Comparison of ENCODE assay signal across 13 cellular contexts in genomic region chr13:90428522-90429210, GRCh38.
DNase-seq lines count a peak whose midpoint lies in the region; ATAC-seq and TF ChIP-seq lines count a peak whose summit lies in the region.
"Had no signal": no experiment of that assay in that cellular context is flagged by ENCODE, and none has a peak within 500 bp of the region (broad histone marks: within the 10 kb centered on the region; RNA-seq: fewer than 3 reads in every experiment).

No MANE protein-coding gene starts in this region.

- TF ChIP-seq CTCF in glutamatergic neuron (IDR thresholded peaks at IDR 0.05; ENCODE audit: partially characterized antibody, unreplicated experiment), result no peak

- H3K4me3 Mint-ChIP-seq in glutamatergic neuron (ENCODE audit: unreplicated experiment), result no peak overlapping the region
- no peak overlapping the region for H3K4me3 Mint-ChIP-seq in stimulated activated naive B cell treated with anti-CD40 and anti-IgM and Interleukin-4, amounts not matched to agents 10 μg/mL and 1 μg/mL and 100 μg/mL, for 72 hours
- H3K4me3 Mint-ChIP-seq: CD8-positive, alpha-beta memory T cell had no signal

- H3K27ac Mint-ChIP-seq in glutamatergic neuron (ENCODE audit: unreplicated experiment), result no peak overlapping the region
- H3K27ac Mint-ChIP-seq in stimulated activated naive B cell treated with anti-CD40 and anti-IgM and Interleukin-4, amounts not matched to agents 10 μg/mL and 1 μg/mL and 100 μg/mL, for 72 hours, result no peak overlapping the region
- H3K27ac Mint-ChIP-seq: CD8-positive, alpha-beta memory T cell had no signal

- ATAC-seq in stimulated activated naive B cell treated with anti-CD40 and anti-IgM and Interleukin-4, amounts not matched to agents 10 μg/mL and 1 μg/mL and 100 μg/mL, for 72 hours (replicated peaks), result peak; percentile 22 to 23
- ATAC-seq: HCT116, HepG2 had no signal

- peak; percentile 2 for DNase-seq in activated gamma-delta T cell (lab: John Stamatoyannopoulos, UW)
- no peak for DNase-seq in activated gamma-delta T cell treated with Interleukin-2 at 50 U/mL for 16 hours
- DNase-seq in SK-N-DZ (ENCODE audit: low spot score), result peak; percentile 4
- peak; percentile 17 for DNase-seq in glutamatergic neuron
- no peak for DNase-seq in stimulated activated naive B cell treated with anti-CD40 and anti-IgM and Interleukin-4, amounts not matched to agents 10 μg/mL and 1 μg/mL and 100 μg/mL, for 72 hours
- no peak for DNase-seq in activated CD4-positive, alpha-beta T cell treated with anti-CD3 and anti-CD28 coated beads, Interleukin-2, amount 50 U/mL, for 4 hours
- DNase-seq in NCI-H526 treated with DMSO at 0.1 percent for 48 hours (lab: John Stamatoyannopoulos, UW), result no peak
- DNase-seq in activated naive CD4-positive, alpha-beta T cell (lab: John Stamatoyannopoulos, UW), result no peak
- DNase-seq: AML-193; CD8-positive, alpha-beta memory T cell; DMS79 had no signal

- no peaks in the 10 kb centered on the region for H3K36me3 Mint-ChIP-seq in glutamatergic neuron (ENCODE audit: unreplicated experiment)
- H3K36me3 Mint-ChIP-seq in stimulated activated naive B cell treated with anti-CD40 and anti-IgM and Interleukin-4, amounts not matched to agents 10 μg/mL and 1 μg/mL and 100 μg/mL, for 72 hours, result no peaks in the 10 kb centered on the region
- H3K36me3 Mint-ChIP-seq: CD8-positive, alpha-beta memory T cell had no signal

- no peaks in the 10 kb centered on the region for H3K9me3 Mint-ChIP-seq in glutamatergic neuron (ENCODE audit: unreplicated experiment)
- H3K9me3 Mint-ChIP-seq in stimulated activated naive B cell treated with anti-CD40 and anti-IgM and Interleukin-4, amounts not matched to agents 10 μg/mL and 1 μg/mL and 100 μg/mL, for 72 hours, result no peaks in the 10 kb centered on the region

- no peaks in the 10 kb centered on the region for H3K27me3 Mint-ChIP-seq in glutamatergic neuron (ENCODE audit: unreplicated experiment)
- no peaks in the 10 kb centered on the region for H3K27me3 Mint-ChIP-seq in stimulated activated naive B cell treated with anti-CD40 and anti-IgM and Interleukin-4, amounts not matched to agents 10 μg/mL and 1 μg/mL and 100 μg/mL, for 72 hours
- H3K27me3 Mint-ChIP-seq: CD8-positive, alpha-beta memory T cell had no signal

- H3K4me1 Mint-ChIP-seq in glutamatergic neuron (ENCODE audit: low read depth, unreplicated experiment), result peaks cover 3% of the 10 kb centered on the region
- no peaks in the 10 kb centered on the region for H3K4me1 Mint-ChIP-seq in stimulated activated naive B cell treated with anti-CD40 and anti-IgM and Interleukin-4, amounts not matched to agents 10 μg/mL and 1 μg/mL and 100 μg/mL, for 72 hours
- H3K4me1 Mint-ChIP-seq: CD8-positive, alpha-beta memory T cell had no signal

Comparison
In these comparisons a context has a peak if more than half of its experiments do, and no peak if none do; other contexts are left out.
1. DNase-seq: peak in activated gamma-delta T cell (single experiment), SK-N-DZ (single experiment) and glutamatergic neuron (single experiment); none in activated gamma-delta T cell treated with Interleukin-2 at 50 U/mL for 16 hours (single experiment), stimulated activated naive B cell treated with anti-CD40 and anti-IgM and Interleukin-4, amounts not matched to agents 10 μg/mL and 1 μg/mL and 100 μg/mL, for 72 hours (single experiment), activated CD4-positive, alpha-beta T cell treated with anti-CD3 and anti-CD28 coated beads, Interleukin-2, amount 50 U/mL, for 4 hours (0 of 2), NCI-H526 treated with DMSO at 0.1 percent for 48 hours (single experiment) and activated naive CD4-positive, alpha-beta T cell (0 of 4).